10 cellular contexts compared by ENCODE assay signal in genomic region chr2:159617651-159618050, GRCh38. TPM values are rescaled to one million over a fixed set of nuclear protein-coding genes. Genes with fewer than 3 reads are reported as not detected.
DNase-seq lines count a peak whose midpoint lies in the region; ATAC-seq and TF ChIP-seq lines count a peak whose summit lies in the region.
"Had no signal": no experiment of that assay in that cellular context is flagged by ENCODE, and none has a peak within 500 bp of the region (broad histone marks: within the 10 kb centered on the region; RNA-seq: fewer than 3 reads in every experiment).

No MANE protein-coding gene starts in this region.

- ATAC-seq in left ventricle myocardium superior: no peak
- no peak for ATAC-seq in RWPE2 (ENCODE audit: low read depth)
- ATAC-seq in HG02678 (IDR thresholded peaks at IDR 0.05; ENCODE audit: unreplicated experiment): no peak
- ATAC-seq in GM21381 (IDR thresholded peaks at IDR 0.05; ENCODE audit: unreplicated experiment): no peak

- POLR2A ChIA-PET in activated CD4-positive, alpha-beta memory T cell treated with anti-CD3 and anti-CD28 coated beads, Interleukin-2, amount 10 ng/mL, durations not matched to agents 7 days and 5 days (lab: Charles Lee): no interaction called here

- no peak for TF ChIP-seq POLR2A in uterus (IDR thresholded peaks at IDR 0.05)

- TF ChIP-seq CTCF in left ventricle myocardium inferior (IDR thresholded peaks at IDR 0.05; ENCODE audit: borderline replicate concordance) (no peak), RWPE2 (IDR thresholded peaks at IDR 0.05; ENCODE audit: poor library complexity, severe bottlenecking) (no peak), uterus (IDR thresholded peaks at IDR 0.05) (no peak)

- H3K9me3 ChIP-seq in left ventricle myocardium inferior (replicated peaks): no peaks in the 10 kb centered on the region
- H3K9me3 ChIP-seq in RWPE2 (ENCODE audit: severe bottlenecking): no peaks in the 10 kb centered on the region
- no peaks in the 10 kb centered on the region for H3K9me3 ChIP-seq in iPS-18a (ENCODE audit: control insufficient read depth, low read depth, low read length)
- H3K9me3 ChIP-seq in uterus: no peaks in the 10 kb centered on the region

- H3K4me1 Mint-ChIP-seq in activated CD4-positive, alpha-beta memory T cell treated with anti-CD3 and anti-CD28 coated beads, Interleukin-2, amount 10 ng/mL, durations not matched to agents 7 days and 5 days: peaks cover 12% of the 10 kb centered on the region

- H3K27me3 ChIP-seq in left ventricle myocardium inferior (ENCODE audit: low read depth) (no peaks in the 10 kb centered on the region), RWPE2 (ENCODE audit: insufficient read depth, poor library complexity, severe bottlenecking) (no peaks in the 10 kb centered on the region), iPS-18a (ENCODE audit: control insufficient read depth, insufficient read depth, low read length) (no peaks in the 10 kb centered on the region), uterus (no peaks in the 10 kb centered on the region)

- H3K4me3 Mint-ChIP-seq in activated CD4-positive, alpha-beta memory T cell treated with anti-CD3 and anti-CD28 coated beads, Interleukin-2, amount 10 ng/mL, durations not matched to agents 7 days and 5 days: no peak overlapping the region
- H3K4me3 Mint-ChIP-seq: activated B cell treated with CpG ODN at 0.5 μM for 24 hours had no signal

- peaks cover 34% of the 10 kb centered on the region for H3K4me1 ChIP-seq in left ventricle myocardium inferior
- H3K4me1 ChIP-seq in RWPE2 (ENCODE audit: insufficient read depth, poor library complexity, severe bottlenecking): peaks cover 21% of the 10 kb centered on the region
- peaks cover 36% of the 10 kb centered on the region for H3K4me1 ChIP-seq in iPS-18a (ENCODE audit: control insufficient read depth, low read depth, low read length)
- no peaks in the 10 kb centered on the region for H3K4me1 ChIP-seq in uterus

- H3K27ac ChIP-seq in left ventricle myocardium inferior (replicated peaks): peak overlapping the region; percentile 98
- peak overlapping the region; percentile 96 for H3K27ac ChIP-seq in RWPE2 (ENCODE audit: poor library complexity, severe bottlenecking)
- H3K27ac ChIP-seq in iPS-18a (ENCODE audit: low read length): no peak overlapping the region
- peak overlapping the region; percentile 95 to 99 for H3K27ac ChIP-seq in uterus

- H3K27ac Mint-ChIP-seq in activated CD4-positive, alpha-beta memory T cell treated with anti-CD3 and anti-CD28 coated beads, Interleukin-2, amount 10 ng/mL, durations not matched to agents 7 days and 5 days: no peak overlapping the region
- H3K27ac Mint-ChIP-seq: activated B cell treated with CpG ODN at 0.5 μM for 24 hours, B cell had no signal

- intact Hi-C loops in left ventricle myocardium inferior (cut with micrococcal nuclease): no loop called here
- intact Hi-C loops in left ventricle myocardium superior (cut with micrococcal nuclease): no loop called here
- intact Hi-C loops in uterus (cut with DNase I; ENCODE audit: low total_unique reads): no loop called here

- CTCF ChIA-PET in activated CD4-positive, alpha-beta memory T cell treated with anti-CD3 and anti-CD28 coated beads, Interleukin-2, amount 10 ng/mL, durations not matched to agents 7 days and 5 days (lab: Charles Lee): no interaction called here

- H3K4me3 ChIP-seq in left ventricle myocardium inferior (peak overlapping the region; percentile 80), RWPE2 (ENCODE audit: severe bottlenecking) (no peak overlapping the region), iPS-18a (ENCODE audit: low read length) (peak overlapping the region; percentile 99), uterus (peak overlapping the region in 1 of 2 donors; percentile 56)

- DNase-seq in left ventricle myocardium inferior (no peak), left ventricle myocardium superior (no peak), RWPE2 (ENCODE audit: low spot score) (no peak), uterus (peak in 1 of 2 donors; percentile 34)
- DNase-seq in activated CD4-positive, alpha-beta memory T cell treated with anti-CD3 and anti-CD28 coated beads, Interleukin-2, amount 10 ng/mL, durations not matched to agents 7 days and 5 days: no peak
- DNase-seq: activated B cell treated with CpG ODN at 0.5 μM for 24 hours had no signal

- peaks cover 20% of the 10 kb centered on the region for H3K27me3 Mint-ChIP-seq in activated CD4-positive, alpha-beta memory T cell treated with anti-CD3 and anti-CD28 coated beads, Interleukin-2, amount 10 ng/mL, durations not matched to agents 7 days and 5 days

- no peaks in the 10 kb centered on the region for H3K36me3 Mint-ChIP-seq in activated CD4-positive, alpha-beta memory T cell treated with anti-CD3 and anti-CD28 coated beads, Interleukin-2, amount 10 ng/mL, durations not matched to agents 7 days and 5 days (ENCODE audit: low read depth)

- H3K9me3 Mint-ChIP-seq in activated CD4-positive, alpha-beta memory T cell treated with anti-CD3 and anti-CD28 coated beads, Interleukin-2, amount 10 ng/mL, durations not matched to agents 7 days and 5 days: no peaks in the 10 kb centered on the region
- H3K9me3 Mint-ChIP-seq: activated B cell treated with CpG ODN at 0.5 μM for 24 hours had no signal

- H3K36me3 ChIP-seq in left ventricle myocardium inferior (no peaks in the 10 kb centered on the region), RWPE2 (ENCODE audit: low read depth) (no peaks in the 10 kb centered on the region), iPS-18a (ENCODE audit: control insufficient read depth, low read depth, low read length) (no peaks in the 10 kb centered on the region), uterus (no peaks in the 10 kb centered on the region)

- peak overlapping the region; percentile 100 for H3K9ac ChIP-seq in iPS-18a (ENCODE audit: low read length)

RNA-seq across cellular contexts. Expression of gene BAZ2B, which starts 1.3 kb away (rescaled TPM):
- total RNA-seq in left ventricle myocardium inferior (32.4 TPM), left ventricle myocardium superior (38.6 TPM), uterus (100 to 1,000 TPM in 3 of 4 donors, 10 to 100 TPM in 1; 94.5 to 237 (median 145) TPM)
- total RNA-seq in activated CD4-positive, alpha-beta memory T cell treated with anti-CD3 and anti-CD28 coated beads, Interleukin-2, amount 10 ng/mL, durations not matched to agents 7 days and 5 days: 1 to 10 TPM; 8.5 to 9.8 TPM
